Comparison of ENCODE assay signal across 37 cellular contexts in the genomic region with DNA sequence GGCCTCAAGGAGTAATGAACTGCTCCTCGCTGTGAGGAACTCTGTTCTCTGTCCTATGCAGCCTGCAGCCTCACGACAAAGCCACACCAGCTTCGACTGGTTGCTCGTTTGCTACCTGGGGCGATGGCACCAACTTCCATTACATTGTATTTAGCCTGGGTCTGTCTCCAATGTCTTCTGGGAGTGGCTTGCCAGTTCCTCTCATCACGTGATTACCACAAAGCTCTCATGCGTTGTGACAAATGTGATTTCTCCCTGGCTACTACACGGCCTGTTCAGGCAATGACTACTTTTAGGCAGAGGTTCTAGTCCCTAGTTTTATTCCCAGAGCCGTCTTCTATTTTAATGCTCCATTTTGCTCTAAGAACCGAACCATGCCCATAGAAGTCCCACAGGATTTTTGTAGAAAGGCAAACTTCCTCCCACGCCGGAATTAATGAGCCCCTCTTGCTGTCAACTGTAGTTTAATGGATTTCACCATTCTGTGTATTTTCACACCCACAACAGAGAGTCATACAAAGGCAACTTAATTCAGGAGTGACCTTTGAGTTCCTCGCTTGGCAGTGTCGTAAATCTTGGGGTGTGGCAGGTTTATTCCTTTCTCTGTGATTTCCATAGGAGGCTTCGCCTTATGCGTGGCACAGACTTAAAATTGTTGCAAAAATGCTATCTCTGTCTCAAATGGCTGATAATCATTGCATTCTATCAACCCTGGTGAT.
DNase-seq lines count a peak whose midpoint lies in the region; ATAC-seq, FAIRE-seq and TF ChIP-seq lines count a peak whose summit lies in the region.
"Had no signal": no experiment of that assay in that cellular context is flagged by ENCODE, and none has a peak within 500 bp of the region (broad histone marks: within the 10 kb centered on the region; RNA-seq: fewer than 3 reads in every experiment).

No MANE protein-coding gene starts in this region.

- no peaks in the 10 kb centered on the region for H3K79me2 ChIP-seq in K562 (ENCODE audit: control insufficient read depth, insufficient read depth, low read length)

- H3K9me3 ChIP-seq in Caco-2, result no peaks in the 10 kb centered on the region
- H3K9me3 ChIP-seq in K562 (replicated peaks; ENCODE audit: control insufficient read depth, insufficient read depth, low read depth, low read length), result no peaks in the 10 kb centered on the region
- H3K9me3 ChIP-seq: body of pancreas, gastroesophageal sphincter, Peyer's patch, thoracic aorta, uterus had no signal

- no peak for TF ChIP-seq RAD21 in K562 (CRISPR knock-in tag; conservative IDR thresholded peaks at IDR 0.05 in 1 of 2, IDR thresholded peaks at IDR 0.05 in 1 of 2)

- POLR2A ChIA-PET in Caco-2 (lab: Charles Lee) (no interaction called here), K562 (lab: Yijun Ruan, JAX) (no interaction called here)

- TF ChIP-seq EP300 in K562 (IDR thresholded peaks at IDR 0.05; ENCODE audit: low read length), result no peak

- H3K36me3 ChIP-seq in Caco-2 (ENCODE audit: control insufficient read depth, insufficient read depth, low read length) (no peaks in the 10 kb centered on the region), K562 (ENCODE audit: control insufficient read depth, insufficient read depth, low read length) (no peaks in the 10 kb centered on the region)
- H3K36me3 ChIP-seq: BLaER1, gastroesophageal sphincter, MG63, neural progenitor cell, Peyer's patch, thoracic aorta, uterus had no signal

- intact Hi-C loops in Caco-2 (cut with micrococcal nuclease; ENCODE audit: unreplicated experiment), result loop anchor here (1.0 to 2.0 kb wide), 3 partner anchors 29 to 87 kb away; no protein-coding TSS in a partner anchor
- intact Hi-C loops in K562 (cut with micrococcal nuclease), result no loop called here

- no peak for ATAC-seq in K562
- no peak for ATAC-seq in HG03139 (IDR thresholded peaks at IDR 0.05; ENCODE audit: unreplicated experiment)
- ATAC-seq in SK-N-SH treated with all-trans-retinoic acid at 6 μM for 48 hours, result no peak
- ATAC-seq: body of pancreas; gastroesophageal sphincter; left cardiac atrium; right cardiac atrium; stimulated activated naive CD8-positive, alpha-beta T cell treated with anti-CD3 and anti-CD28 coated beads, Interleukin-15, amount 100 ng/mL, for 72 hours; T-cell; WTC11 had no signal

- WGBS in K562 (ENCODE audit: insufficient coverage, low coverage, missing lambda C conversion rate), result 2% methylated on average over 16 of the region's 16 CpGs

- no peak overlapping the region for H3K4me3 Mint-ChIP-seq in Caco-2 (ENCODE audit: unreplicated experiment)
- H3K4me3 Mint-ChIP-seq: activated CD4-positive, alpha-beta T cell treated with anti-CD3 and anti-CD28 coated beads, Interleukin-2, amount 10 ng/mL, durations not matched to agents 24 days and 14 days; HFFc6; immature natural killer cell; neural progenitor cell; stimulated activated naive CD8-positive, alpha-beta T cell treated with anti-CD3 and anti-CD28 coated beads, Interleukin-15, amount 100 ng/mL, for 72 hours; T-cell; WTC11 had no signal

- peak overlapping the region; percentile 30 for H3K27ac Mint-ChIP-seq in Caco-2 (ENCODE audit: unreplicated experiment)
- H3K27ac Mint-ChIP-seq: activated CD4-positive, alpha-beta T cell treated with anti-CD3 and anti-CD28 coated beads, Interleukin-2, amount 10 ng/mL, durations not matched to agents 24 days and 14 days; activated T-helper 2 cell treated with anti-CD3 and anti-CD28 coated beads, Interferon-gamma antibody, Interleukin-2, Interleukin-4, amounts not matched to agents 10 μg/mL and 5 μg/mL and 100 μg/mL, durations not matched to agents 14 hours and 24 hours and 36 hours; immature natural killer cell; neural progenitor cell; stimulated activated naive CD8-positive, alpha-beta T cell treated with anti-CD3 and anti-CD28 coated beads, Interleukin-15, amount 100 ng/mL, for 72 hours; T-cell; WTC11 had no signal

- FAIRE-seq in K562 (lab: Jason Lieb, UNC), result no peak
- FAIRE-seq: GM12892 had no signal

- H3K4me3 ChIP-seq in Caco-2 (ENCODE audit: low read depth, low read length) (no peak overlapping the region), K562 (no peak overlapping the region)
- H3K4me3 ChIP-seq: BLaER1, body of pancreas, gastroesophageal sphincter, MG63, neural progenitor cell, Peyer's patch, thoracic aorta, uterus had no signal

- no peak for TF ChIP-seq POLR2A in K562 (conservative IDR thresholded peaks at IDR 0.05)

- peaks cover 39% of the 10 kb centered on the region for H3K4me1 Mint-ChIP-seq in Caco-2 (ENCODE audit: low read depth, unreplicated experiment)
- H3K4me1 Mint-ChIP-seq: activated CD4-positive, alpha-beta T cell treated with anti-CD3 and anti-CD28 coated beads, Interleukin-2, amount 10 ng/mL, durations not matched to agents 24 days and 14 days; immature natural killer cell; stimulated activated naive CD8-positive, alpha-beta T cell treated with anti-CD3 and anti-CD28 coated beads, Interleukin-15, amount 100 ng/mL, for 72 hours; T-cell had no signal

- CTCF ChIA-PET in Caco-2 (lab: Charles Lee) (no interaction called here), K562 (lab: Yijun Ruan, JAX; ENCODE audit: low intra/inter-chr PET ratio) (no interaction called here)

- no peak for TF ChIP-seq CTCF in Caco-2 (IDR thresholded peaks at IDR 0.05; ENCODE audit: insufficient read depth in 1 of 2, low read depth in 1 of 2, low read length in 1 of 2, severe bottlenecking in 1 of 2, unreplicated experiment in 1 of 2)
- no peak for TF ChIP-seq CTCF in K562 (IDR thresholded peaks at IDR 0.05 in 2 of 3, conservative IDR thresholded peaks at IDR 0.05 in 1 of 3; ENCODE audit: insufficient read depth in 2 of 3, low read depth in 1 of 3, low read length in 3 of 3)

- DNase-seq in Caco-2 (peak; percentile 56 to 72), HuH-7 (ENCODE audit: low spot score) (peak; percentile 15), K562 (ENCODE audit: extremely low read depth in 1 of 4, low spot score in 3 of 4) (no peak), putamen (ENCODE audit: low spot score) (peak; percentile 25), NCI-H2196 (lab: John Stamatoyannopoulos, UW; ENCODE audit: unreplicated experiment) (no peak)
- DNase-seq: activated CD4-positive, alpha-beta T cell treated with anti-CD3 and anti-CD28 coated beads, Interleukin-2, amount 10 ng/mL, durations not matched to agents 24 days and 14 days; activated CD8-positive, alpha-beta memory T cell treated with anti-CD3 and anti-CD28 coated beads for 24 hours; activated naive CD4-positive, alpha-beta T cell treated with anti-CD3 and anti-CD28 coated beads, Interleukin-2, amount 50 U/mL, for 16 hours; activated T-cell treated with anti-CD3 and anti-CD28 coated beads for 4 hours; body of pancreas; cerebellar nuclear complex; DMS53; HFFc6; hypothalamus; immature natural killer cell; KG1; left cardiac atrium; mammary epithelial cell; MG63; NCI-H1417; NCI-H2029; right cardiac atrium; SHP77 treated with DMSO at 0.1 percent for 48 hours; stimulated activated CD8-positive, alpha-beta memory T cell treated with anti-CD3 and anti-CD28 coated beads, Interleukin-4, amount 100 ng/mL, for 48 hours; stimulated activated naive CD8-positive, alpha-beta T cell treated with anti-CD3 and anti-CD28 coated beads, Interleukin-15, amount 100 ng/mL, for 72 hours; T-cell; uterus had no signal

- peaks cover 27% of the 10 kb centered on the region for H3K9me3 Mint-ChIP-seq in Caco-2 (ENCODE audit: unreplicated experiment)
- H3K9me3 Mint-ChIP-seq: activated CD4-positive, alpha-beta T cell treated with anti-CD3 and anti-CD28 coated beads, Interleukin-2, amount 10 ng/mL, durations not matched to agents 24 days and 14 days; activated T-helper 2 cell treated with anti-CD3 and anti-CD28 coated beads, Interferon-gamma antibody, Interleukin-2, Interleukin-4, amounts not matched to agents 10 μg/mL and 5 μg/mL and 100 μg/mL, durations not matched to agents 14 hours and 24 hours and 36 hours had no signal

- no peaks in the 10 kb centered on the region for H3K36me3 Mint-ChIP-seq in Caco-2 (ENCODE audit: insufficient read depth, unreplicated experiment)
- H3K36me3 Mint-ChIP-seq: immature natural killer cell, neural progenitor cell, T-cell had no signal

- H3K27me3 ChIP-seq in Caco-2 (replicated peaks; ENCODE audit: control insufficient read depth, insufficient read depth, low read length) (no peaks in the 10 kb centered on the region), K562 (ENCODE audit: control insufficient read depth in 2 of 2, insufficient read depth in 2 of 2, low read length in 2 of 2) (no peaks in the 10 kb centered on the region)
- H3K27me3 ChIP-seq: BLaER1, body of pancreas, gastroesophageal sphincter, MG63, neural progenitor cell, Peyer's patch, uterus had no signal

- H4K20me1 ChIP-seq in K562 (replicated peaks; ENCODE audit: control insufficient read depth, insufficient read depth, low read length), result no peaks in the 10 kb centered on the region
- H4K20me1 ChIP-seq: BLaER1 had no signal

- H3K9ac ChIP-seq in K562 (ENCODE audit: insufficient read depth in 1 of 2, low read depth in 2 of 2, low read length in 2 of 2), result no peak overlapping the region
- H3K9ac ChIP-seq: BLaER1, neural progenitor cell had no signal

- H3K9me1 ChIP-seq in K562 (ENCODE audit: control insufficient read depth, insufficient read depth, low read length), result no peaks in the 10 kb centered on the region

- H3K4me1 ChIP-seq in Caco-2 (peaks cover 28% of the 10 kb centered on the region), K562 (replicated peaks in 1 of 2; ENCODE audit: control insufficient read depth in 2 of 2, insufficient read depth in 2 of 2, low read length in 2 of 2) (no peaks in the 10 kb centered on the region)
- H3K4me1 ChIP-seq: body of pancreas, gastroesophageal sphincter, neural progenitor cell, Peyer's patch, uterus had no signal

- no peaks in the 10 kb centered on the region for H3K27me3 Mint-ChIP-seq in Caco-2 (ENCODE audit: insufficient read depth, unreplicated experiment)
- H3K27me3 Mint-ChIP-seq: activated CD4-positive, alpha-beta T cell treated with anti-CD3 and anti-CD28 coated beads, Interleukin-2, amount 10 ng/mL, durations not matched to agents 24 days and 14 days; stimulated activated naive CD8-positive, alpha-beta T cell treated with anti-CD3 and anti-CD28 coated beads, Interleukin-15, amount 100 ng/mL, for 72 hours; T-cell had no signal

- H3K4me2 ChIP-seq in K562 (ENCODE audit: insufficient read depth, low read length), result no peak overlapping the region
- H3K4me2 ChIP-seq: BLaER1, neural progenitor cell had no signal

- H3K27ac ChIP-seq in K562 (ENCODE audit: extremely low read depth, low read depth, low read length), result no peak overlapping the region
- H3K27ac ChIP-seq: BLaER1, body of pancreas, gastroesophageal sphincter, neural progenitor cell, Peyer's patch, thoracic aorta, uterus had no signal

- no TSS peak for BruUV-seq in Caco-2 (replicated peaks; lab: Mats Ljungman, UMichigan)
- BruUV-seq in K562 (replicated peaks; lab: Mats Ljungman, UMichigan), result no TSS peak

- H2AFZ ChIP-seq in K562 (ENCODE audit: low read depth, low read length), result no peak overlapping the region
- H2AFZ ChIP-seq: neural progenitor cell had no signal

- in situ Hi-C loops in K562 (cut with MboI), result no loop called here

TF ChIP-seq in SK-N-SH treated with all-trans-retinoic acid at 6 μM for 48 hours, 23 proteins besides CTCF, POLR2A, EP300 and RAD21 (continues in another document):
- no peak for TF ChIP-seq ARNTL (CRISPR knock-in tag; IDR thresholded peaks at IDR 0.05; ENCODE audit: borderline replicate concordance, low read depth)
- TF ChIP-seq OSR1 (CRISPR knock-in tag; IDR thresholded peaks at IDR 0.05), result no peak
- no peak for TF ChIP-seq ZC3H10 (CRISPR knock-in tag; IDR thresholded peaks at IDR 0.05)
- no peak for TF ChIP-seq RARB (CRISPR knock-in tag; IDR thresholded peaks at IDR 0.05)

Comparison
In these comparisons a context has a peak if more than half of its experiments do, and no peak if none do; other contexts are left out.
1. DNase-seq: peak in Caco-2 (2 of 2), HuH-7 (single experiment) and putamen (single experiment); none in K562 (0 of 4) and NCI-H2196 (single experiment).